Comparison of ENCODE assay signal across 13 cellular contexts in genomic region chr1:218823291-218823900, GRCh38.
DNase-seq lines count a peak whose midpoint lies in the region; ATAC-seq and TF ChIP-seq lines count a peak whose summit lies in the region.
"Had no signal": no experiment of that assay in that cellular context is flagged by ENCODE, and none has a peak within 500 bp of the region (broad histone marks: within the 10 kb centered on the region; RNA-seq: fewer than 3 reads in every experiment).

No MANE protein-coding gene starts in this region.

- no peak for TF ChIP-seq CTCF in AG09319 (IDR thresholded peaks at IDR 0.05; ENCODE audit: low read depth, low read length)
- TF ChIP-seq CTCF in RWPE2 (IDR thresholded peaks at IDR 0.05; ENCODE audit: poor library complexity, severe bottlenecking), result no peak

- CTCF ChIA-PET in CD8-positive, alpha-beta memory T cell (lab: Charles Lee), result no interaction called here

- H3K27me3 Mint-ChIP-seq in CD8-positive, alpha-beta memory T cell, result no peaks in the 10 kb centered on the region

- H3K4me1 Mint-ChIP-seq in CD8-positive, alpha-beta memory T cell, result no peaks in the 10 kb centered on the region
- H3K4me1 Mint-ChIP-seq: CD14-positive monocyte had no signal

- H3K27ac ChIP-seq in RWPE2 (ENCODE audit: poor library complexity, severe bottlenecking), result no peak overlapping the region
- no peak overlapping the region for H3K27ac ChIP-seq in CD8-positive, alpha-beta memory T cell (ENCODE audit: low read depth, low read length)

- no peaks in the 10 kb centered on the region for H3K4me1 ChIP-seq in RWPE2 (ENCODE audit: insufficient read depth, poor library complexity, severe bottlenecking)
- H3K4me1 ChIP-seq in CD8-positive, alpha-beta memory T cell (ENCODE audit: insufficient read depth, low read length), result no peaks in the 10 kb centered on the region

- no peak overlapping the region for H3K4me3 Mint-ChIP-seq in CD8-positive, alpha-beta memory T cell
- H3K4me3 Mint-ChIP-seq: CD14-positive monocyte had no signal

- peak; percentile 29; the same call in 1 of the 3 replicates for ATAC-seq in RWPE2 (ENCODE audit: low read depth)
- ATAC-seq in GM21717 (IDR thresholded peaks at IDR 0.05; ENCODE audit: unreplicated experiment), result no peak
- ATAC-seq: GM12878 had no signal

- POLR2A ChIA-PET in CD8-positive, alpha-beta memory T cell (lab: Charles Lee), result no interaction called here

- no peak overlapping the region for H3K27ac Mint-ChIP-seq in CD8-positive, alpha-beta memory T cell
- H3K27ac Mint-ChIP-seq: CD14-positive monocyte had no signal

- H3K36me3 Mint-ChIP-seq in CD8-positive, alpha-beta memory T cell, result no peaks in the 10 kb centered on the region
- H3K36me3 Mint-ChIP-seq: CD14-positive monocyte had no signal

- DNase-seq in AG09319 (ENCODE audit: extremely low read depth, low read depth) (peak; percentile 63), H4 (ENCODE audit: low spot score) (peak; percentile 7), RWPE2 (ENCODE audit: low spot score) (no peak), glomerular visceral epithelial cell (ENCODE audit: extremely low spot score) (peak; percentile 93), cardiac septum (ENCODE audit: low spot score) (no peak), NCI-H2227 treated with DMSO at 0.1 percent for 48 hours (lab: John Stamatoyannopoulos, UW) (no peak)
- no peak for DNase-seq in CD8-positive, alpha-beta memory T cell
- DNase-seq: activated CD8-positive, alpha-beta memory T cell treated with anti-CD3 and anti-CD28 coated beads, Interleukin-2, amount 50 U/mL, for 4 hours; NCI-H82 had no signal

- intact Hi-C loops in cardiac septum (cut with DNase I), result no loop called here

- H3K27me3 ChIP-seq in RWPE2 (ENCODE audit: insufficient read depth, poor library complexity, severe bottlenecking), result no peaks in the 10 kb centered on the region
- no peaks in the 10 kb centered on the region for H3K27me3 ChIP-seq in CD8-positive, alpha-beta memory T cell (ENCODE audit: insufficient read depth, low read length, poor library complexity, severe bottlenecking)

- H3K4me3 ChIP-seq in RWPE2 (ENCODE audit: severe bottlenecking), result no peak overlapping the region
- no peak overlapping the region for H3K4me3 ChIP-seq in CD8-positive, alpha-beta memory T cell (ENCODE audit: low read length)
- H3K4me3 ChIP-seq: coronary artery, GM12878 had no signal

- H3K36me3 ChIP-seq in RWPE2 (ENCODE audit: low read depth), result no peaks in the 10 kb centered on the region
- H3K36me3 ChIP-seq in CD8-positive, alpha-beta memory T cell (ENCODE audit: insufficient read depth, low read length), result no peaks in the 10 kb centered on the region

- H3K9me3 ChIP-seq in RWPE2 (ENCODE audit: severe bottlenecking), result no peaks in the 10 kb centered on the region
- no peaks in the 10 kb centered on the region for H3K9me3 ChIP-seq in CD8-positive, alpha-beta memory T cell (ENCODE audit: low read length)

- H3K9me3 Mint-ChIP-seq in CD8-positive, alpha-beta memory T cell, result peaks cover 0 to 6% (median 4%) of the 10 kb centered on the region in 5 donors

Comparison
In these comparisons a context has a peak if more than half of its experiments do, and no peak if none do; other contexts are left out.
1. DNase-seq: peak in AG09319 (single experiment), H4 (single experiment) and glomerular visceral epithelial cell (single experiment); none in RWPE2 (single experiment), cardiac septum (single experiment), NCI-H2227 treated with DMSO at 0.1 percent for 48 hours (single experiment) and CD8-positive, alpha-beta memory T cell (0 of 5).